Comparison of ENCODE assay signal across 7 cellular contexts in genomic region chr3:56048946-56049345, GRCh38.
"Had no signal": no experiment of that assay in that cellular context is flagged by ENCODE, and none has a peak within 500 bp of the region (broad histone marks: within the 10 kb centered on the region; RNA-seq: fewer than 3 reads in every experiment).

No MANE protein-coding gene starts in this region.

- H3K27ac Mint-ChIP-seq: IgD-negative memory B cell had no signal

- H3K36me3 Mint-ChIP-seq: IgD-negative memory B cell had no signal

- H3K4me3 Mint-ChIP-seq: IgD-negative memory B cell had no signal

- H3K27ac ChIP-seq: HL-60 had no signal

- H3K4me1 Mint-ChIP-seq: IgD-negative memory B cell had no signal

- DNase-seq: IMR-90, KBM-7, KG1 had no signal

- H3K9me3 Mint-ChIP-seq: IgD-negative memory B cell had no signal

- H3K4me3 ChIP-seq: K562 had no signal

- ATAC-seq: HepG2, K562 had no signal
